ENCODE assay signal across 10 cellular contexts in the genomic region with DNA sequence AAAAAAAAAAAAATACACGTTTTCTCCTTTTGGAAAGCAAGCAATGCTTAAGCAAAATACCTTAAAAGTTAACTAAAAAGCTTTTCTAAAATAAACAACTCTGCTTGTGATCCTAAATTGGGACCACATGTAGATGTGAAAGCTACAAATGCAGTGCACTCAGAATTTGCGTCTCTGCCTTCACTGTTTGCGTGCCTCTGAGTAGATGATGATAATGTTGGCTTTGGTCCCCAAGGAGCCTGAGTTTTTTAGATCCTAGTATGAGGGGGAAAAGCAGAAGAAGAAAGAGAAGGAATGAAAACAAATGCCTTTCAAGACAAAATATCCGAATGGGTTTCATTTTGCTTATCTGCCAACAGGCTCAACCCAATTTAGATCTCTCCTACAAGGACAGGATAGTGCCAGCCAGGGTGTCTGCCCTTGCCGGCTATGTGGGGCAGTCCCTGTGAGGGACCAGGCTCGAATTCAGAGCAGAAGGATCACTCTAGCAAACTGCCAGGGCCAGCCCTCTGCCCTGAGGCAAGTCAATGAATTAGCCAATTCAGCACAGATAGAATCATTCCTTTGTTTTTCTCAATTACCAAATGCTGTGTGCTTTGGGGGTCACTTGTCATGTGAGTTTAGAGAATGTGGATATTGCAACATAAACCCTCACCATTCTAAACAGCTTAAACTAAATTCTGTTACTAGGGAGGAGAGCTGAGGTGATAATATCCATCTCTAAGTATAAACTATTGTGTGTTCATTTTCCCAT. TPM values are rescaled to one million over a fixed set of nuclear protein-coding genes. Genes with fewer than 3 reads are reported as not detected.
DNase-seq lines count a peak whose midpoint lies in the region; ATAC-seq and TF ChIP-seq lines count a peak whose summit lies in the region.
"Had no signal": no experiment of that assay in that cellular context is flagged by ENCODE, and none has a peak within 500 bp of the region (broad histone marks: within the 10 kb centered on the region; RNA-seq: fewer than 3 reads in every experiment).

No MANE protein-coding gene starts in this region.

- peaks cover 16% of the 10 kb centered on the region for H3K4me1 Mint-ChIP-seq in nephron progenitor cell
- H3K4me1 Mint-ChIP-seq in activated CD8-positive, alpha-beta T cell treated with anti-CD3 and anti-CD28 coated beads, Interleukin-2, amount 10 ng/mL, durations not matched to agents 7 days and 5 days (ENCODE audit: low read depth), result no peaks in the 10 kb centered on the region
- H3K4me1 Mint-ChIP-seq in activated CD8-positive, alpha-beta memory T cell treated with anti-CD3 and anti-CD28 coated beads, Interleukin-2, amount 10 ng/mL, durations not matched to agents 7 days and 5 days, result no peaks in the 10 kb centered on the region
- H3K4me1 Mint-ChIP-seq: activated naive CD8-positive, alpha-beta T cell treated with anti-CD3 and anti-CD28 coated beads, Interleukin-2, amount 10 ng/mL, durations not matched to agents 7 days and 5 days had no signal

- CTCF ChIA-PET in BJ (lab: Yijun Ruan, JAX), result interaction anchor here (0.6 to 3.6 kb wide), 15 partner anchors 8 to 324 kb away, joined by 3 to 12 read pairs (median 3); no protein-coding TSS in a partner anchor
- CTCF ChIA-PET in activated CD8-positive, alpha-beta T cell treated with anti-CD3 and anti-CD28 coated beads, Interleukin-2, amount 10 ng/mL, durations not matched to agents 7 days and 5 days (lab: Charles Lee), result no interaction called here
- CTCF ChIA-PET in activated CD8-positive, alpha-beta memory T cell treated with anti-CD3 and anti-CD28 coated beads, Interleukin-2, amount 10 ng/mL, durations not matched to agents 7 days and 5 days (lab: Charles Lee), result no interaction called here

- TF ChIP-seq CTCF in BJ (IDR thresholded peaks at IDR 0.05; ENCODE audit: insufficient read depth, low read depth, low read length) (no peak), fibroblast of mammary gland (conservative IDR thresholded peaks at IDR 0.05; ENCODE audit: control insufficient read depth, insufficient read depth, low read depth, low read length) (no peak), nephron progenitor cell (IDR thresholded peaks at IDR 0.05) (no peak)

- DNase-seq in BJ (ENCODE audit: low read depth) (peak; percentile 87), RPMI7951 (ENCODE audit: low read depth) (peak; percentile 95), fibroblast of mammary gland (ENCODE audit: low read depth) (peak; percentile 90), nephron progenitor cell (no peak)
- no peak for DNase-seq in activated CD8-positive, alpha-beta T cell treated with anti-CD3 and anti-CD28 coated beads, Interleukin-2, amount 10 ng/mL, durations not matched to agents 7 days and 5 days
- no peak for DNase-seq in activated CD8-positive, alpha-beta memory T cell treated with anti-CD3 and anti-CD28 coated beads, Interleukin-2, amount 10 ng/mL, durations not matched to agents 7 days and 5 days
- DNase-seq: activated naive CD8-positive, alpha-beta T cell treated with anti-CD3 and anti-CD28 coated beads, Interleukin-2, amount 10 ng/mL, durations not matched to agents 7 days and 5 days; NCI-H1694 had no signal

- no peaks in the 10 kb centered on the region for H3K27me3 Mint-ChIP-seq in nephron progenitor cell (ENCODE audit: low read depth, poor library complexity)
- H3K27me3 Mint-ChIP-seq in activated CD8-positive, alpha-beta T cell treated with anti-CD3 and anti-CD28 coated beads, Interleukin-2, amount 10 ng/mL, durations not matched to agents 7 days and 5 days (ENCODE audit: low read depth), result no peaks in the 10 kb centered on the region
- no peaks in the 10 kb centered on the region for H3K27me3 Mint-ChIP-seq in activated CD8-positive, alpha-beta memory T cell treated with anti-CD3 and anti-CD28 coated beads, Interleukin-2, amount 10 ng/mL, durations not matched to agents 7 days and 5 days
- H3K27me3 Mint-ChIP-seq: activated naive CD8-positive, alpha-beta T cell treated with anti-CD3 and anti-CD28 coated beads, Interleukin-2, amount 10 ng/mL, durations not matched to agents 7 days and 5 days had no signal

- no peaks in the 10 kb centered on the region for H3K27me3 ChIP-seq in BJ (ENCODE audit: control insufficient read depth, insufficient read depth, low read length)

- H3K4me3 ChIP-seq in BJ (ENCODE audit: low read depth, low read length) (peak overlapping the region; percentile 22), fibroblast of mammary gland (ENCODE audit: control insufficient read depth, low read depth, low read length) (no peak overlapping the region)

- H3K36me3 ChIP-seq in BJ (ENCODE audit: control insufficient read depth, insufficient read depth, low read length), result no peaks in the 10 kb centered on the region

- no peak for ATAC-seq in activated CD8-positive, alpha-beta T cell treated with anti-CD3 and anti-CD28 coated beads, Interleukin-2, amount 10 ng/mL, durations not matched to agents 7 days and 5 days
- ATAC-seq in HG03460 (IDR thresholded peaks at IDR 0.05; ENCODE audit: unreplicated experiment) (no peak), HG03457 (IDR thresholded peaks at IDR 0.05; ENCODE audit: unreplicated experiment) (no peak)
- no peak for ATAC-seq in activated CD8-positive, alpha-beta memory T cell treated with anti-CD3 and anti-CD28 coated beads, Interleukin-2, amount 10 ng/mL, durations not matched to agents 7 days and 5 days

- H3K4me3 Mint-ChIP-seq in nephron progenitor cell, result no peak overlapping the region
- no peak overlapping the region for H3K4me3 Mint-ChIP-seq in activated CD8-positive, alpha-beta T cell treated with anti-CD3 and anti-CD28 coated beads, Interleukin-2, amount 10 ng/mL, durations not matched to agents 7 days and 5 days
- no peak overlapping the region for H3K4me3 Mint-ChIP-seq in activated CD8-positive, alpha-beta memory T cell treated with anti-CD3 and anti-CD28 coated beads, Interleukin-2, amount 10 ng/mL, durations not matched to agents 7 days and 5 days
- H3K4me3 Mint-ChIP-seq: activated naive CD8-positive, alpha-beta T cell treated with anti-CD3 and anti-CD28 coated beads, Interleukin-2, amount 10 ng/mL, durations not matched to agents 7 days and 5 days had no signal

- no peaks in the 10 kb centered on the region for H3K9me3 Mint-ChIP-seq in nephron progenitor cell
- no peaks in the 10 kb centered on the region for H3K9me3 Mint-ChIP-seq in activated CD8-positive, alpha-beta T cell treated with anti-CD3 and anti-CD28 coated beads, Interleukin-2, amount 10 ng/mL, durations not matched to agents 7 days and 5 days (ENCODE audit: insufficient read depth)
- no peaks in the 10 kb centered on the region for H3K9me3 Mint-ChIP-seq in activated CD8-positive, alpha-beta memory T cell treated with anti-CD3 and anti-CD28 coated beads, Interleukin-2, amount 10 ng/mL, durations not matched to agents 7 days and 5 days (ENCODE audit: low read depth)
- H3K9me3 Mint-ChIP-seq: activated naive CD8-positive, alpha-beta T cell treated with anti-CD3 and anti-CD28 coated beads, Interleukin-2, amount 10 ng/mL, durations not matched to agents 7 days and 5 days had no signal

- H3K36me3 Mint-ChIP-seq in nephron progenitor cell (ENCODE audit: low read depth), result peaks cover 25% of the 10 kb centered on the region
- H3K36me3 Mint-ChIP-seq in activated CD8-positive, alpha-beta T cell treated with anti-CD3 and anti-CD28 coated beads, Interleukin-2, amount 10 ng/mL, durations not matched to agents 7 days and 5 days (ENCODE audit: low read depth), result peaks cover 2% of the 10 kb centered on the region
- H3K36me3 Mint-ChIP-seq in activated CD8-positive, alpha-beta memory T cell treated with anti-CD3 and anti-CD28 coated beads, Interleukin-2, amount 10 ng/mL, durations not matched to agents 7 days and 5 days, result peaks cover 1% of the 10 kb centered on the region

- peak overlapping the region; percentile 28 for H3K27ac Mint-ChIP-seq in nephron progenitor cell
- no peak overlapping the region for H3K27ac Mint-ChIP-seq in activated CD8-positive, alpha-beta T cell treated with anti-CD3 and anti-CD28 coated beads, Interleukin-2, amount 10 ng/mL, durations not matched to agents 7 days and 5 days
- no peak overlapping the region for H3K27ac Mint-ChIP-seq in activated CD8-positive, alpha-beta memory T cell treated with anti-CD3 and anti-CD28 coated beads, Interleukin-2, amount 10 ng/mL, durations not matched to agents 7 days and 5 days
- H3K27ac Mint-ChIP-seq: activated naive CD8-positive, alpha-beta T cell treated with anti-CD3 and anti-CD28 coated beads, Interleukin-2, amount 10 ng/mL, durations not matched to agents 7 days and 5 days had no signal

- POLR2A ChIA-PET in BJ (lab: Charles Lee), result interaction anchor here (0.6 to 0.8 kb wide), 5 partner anchors 34 to 185 kb away, joined by 5 to 8 read pairs (median 7); no protein-coding TSS in a partner anchor
- POLR2A ChIA-PET in activated CD8-positive, alpha-beta T cell treated with anti-CD3 and anti-CD28 coated beads, Interleukin-2, amount 10 ng/mL, durations not matched to agents 7 days and 5 days (lab: Charles Lee), result no interaction called here

RNA-seq across cellular contexts. Expression of a gene that starts 28.5 kb away (rescaled TPM):
- polyA plus RNA-seq in BJ (2011; rRNA removed), result 9.4 and 16.7 TPM in 2 replicates
- polyA minus RNA-seq in BJ (2011; rRNA and poly(A)+ RNA removed), result 2.5 and 5.5 TPM in 2 replicates
- total RNA-seq in RPMI7951 (2014; rRNA removed; shearing (Covaris generic)), result 91.9 and 99.1 TPM in 2 replicates
- total RNA-seq in activated CD8-positive, alpha-beta T cell treated with anti-CD3 and anti-CD28 coated beads, Interleukin-2, amount 10 ng/mL, durations not matched to agents 7 days and 5 days, result 1 to 10 TPM; 2.8 to 3.0 TPM
- total RNA-seq in activated CD8-positive, alpha-beta memory T cell treated with anti-CD3 and anti-CD28 coated beads, Interleukin-2, amount 10 ng/mL, durations not matched to agents 7 days and 5 days, result 1 to 10 TPM; 3.5 to 4.3 TPM

RNA-seq across cellular contexts. Expression of a gene that starts 47.8 kb away (rescaled TPM):
- polyA plus RNA-seq in BJ (2011; rRNA removed), result 2,051 and 2,694 TPM in 2 replicates
- polyA minus RNA-seq in BJ (2011; rRNA and poly(A)+ RNA removed), result 1,647 and 2,147 TPM in 2 replicates
- total RNA-seq in RPMI7951 (2014; rRNA removed; shearing (Covaris generic)), result 68.1 and 79.4 TPM in 2 replicates
- not detected for total RNA-seq in activated CD8-positive, alpha-beta T cell treated with anti-CD3 and anti-CD28 coated beads, Interleukin-2, amount 10 ng/mL, durations not matched to agents 7 days and 5 days
- total RNA-seq in activated CD8-positive, alpha-beta memory T cell treated with anti-CD3 and anti-CD28 coated beads, Interleukin-2, amount 10 ng/mL, durations not matched to agents 7 days and 5 days, result not detected
- total RNA-seq: activated naive CD8-positive, alpha-beta T cell treated with anti-CD3 and anti-CD28 coated beads, Interleukin-2, amount 10 ng/mL, durations not matched to agents 7 days and 5 days had no signal

RNA-seq across cellular contexts. Expression of a gene that starts 54.7 kb away (rescaled TPM):
- polyA plus RNA-seq in BJ (2011; rRNA removed), result 5.5 and 8.7 TPM in 2 replicates
- 2.6 and 4.7 TPM in 2 replicates for polyA minus RNA-seq in BJ (2011; rRNA and poly(A)+ RNA removed)
- total RNA-seq in RPMI7951 (2014; rRNA removed; shearing (Covaris generic)), result 73.0 and 92.2 TPM in 2 replicates
- 100 to 1,000 TPM; 155 to 158 TPM for total RNA-seq in activated CD8-positive, alpha-beta T cell treated with anti-CD3 and anti-CD28 coated beads, Interleukin-2, amount 10 ng/mL, durations not matched to agents 7 days and 5 days
- total RNA-seq in activated CD8-positive, alpha-beta memory T cell treated with anti-CD3 and anti-CD28 coated beads, Interleukin-2, amount 10 ng/mL, durations not matched to agents 7 days and 5 days, result 100 to 1,000 TPM; 139 to 141 TPM

Comparison
In these comparisons a context has a peak if more than half of its experiments do, and no peak if none do; other contexts are left out.
1. DNase-seq: peak in BJ (single experiment), RPMI7951 (single experiment) and fibroblast of mammary gland (single experiment); none in nephron progenitor cell (single experiment), activated CD8-positive, alpha-beta T cell treated with anti-CD3 and anti-CD28 coated beads, Interleukin-2, amount 10 ng/mL, durations not matched to agents 7 days and 5 days (single experiment) and activated CD8-positive, alpha-beta memory T cell treated with anti-CD3 and anti-CD28 coated beads, Interleukin-2, amount 10 ng/mL, durations not matched to agents 7 days and 5 days (single experiment).
2. RNA of a gene that starts 28.5 kb away (total RNA-seq): 91.9 to 99.1 TPM in RPMI7951; 3.5 to 4.3 TPM in activated CD8-positive, alpha-beta memory T cell treated with anti-CD3 and anti-CD28 coated beads, Interleukin-2, amount 10 ng/mL, durations not matched to agents 7 days and 5 days and 2.8 to 3.0 TPM in activated CD8-positive, alpha-beta T cell treated with anti-CD3 and anti-CD28 coated beads, Interleukin-2, amount 10 ng/mL, durations not matched to agents 7 days and 5 days; every median in the first group is over 10 times any median in the second.
3. RNA of a gene that starts 47.8 kb away (total RNA-seq): 68.1 to 79.4 TPM in RPMI7951; not detected in activated CD8-positive, alpha-beta T cell treated with anti-CD3 and anti-CD28 coated beads, Interleukin-2, amount 10 ng/mL, durations not matched to agents 7 days and 5 days and not detected in activated CD8-positive, alpha-beta memory T cell treated with anti-CD3 and anti-CD28 coated beads, Interleukin-2, amount 10 ng/mL, durations not matched to agents 7 days and 5 days; every median in the first group is over 10 times any median in the second.